ENCODE assay signal across 12 cellular contexts in genomic region chr2:41870948-41871522, GRCh38.
DNase-seq lines count a peak whose midpoint lies in the region; TF ChIP-seq lines count a peak whose summit lies in the region.
"Had no signal": no experiment of that assay in that cellular context is flagged by ENCODE, and none has a peak within 500 bp of the region (broad histone marks: within the 10 kb centered on the region; RNA-seq: fewer than 3 reads in every experiment).

No MANE protein-coding gene starts in this region.

- TF ChIP-seq CTCF in H9 (conservative IDR thresholded peaks at IDR 0.05): peak; percentile 65
- TF ChIP-seq CTCF in cardiac fibroblast (IDR thresholded peaks at IDR 0.05; ENCODE audit: low read depth, low read length): peak; percentile 33
- peak; percentile 30 for TF ChIP-seq CTCF in smooth muscle cell (IDR thresholded peaks at IDR 0.05; ENCODE audit: borderline replicate concordance, insufficient read depth, poor library complexity, severe bottlenecking)

- no peak overlapping the region for H4K8ac ChIP-seq in H9 (replicated peaks; ENCODE audit: insufficient read length, low read depth, low read length)

- H3K79me2 ChIP-seq in H9 (ENCODE audit: insufficient read depth, low read length): no peaks in the 10 kb centered on the region
- no peaks in the 10 kb centered on the region for H3K79me2 ChIP-seq in smooth muscle cell (ENCODE audit: low read depth)

- H3K27me3 ChIP-seq in H9 (ENCODE audit: insufficient read depth, low read length): no peaks in the 10 kb centered on the region
- no peaks in the 10 kb centered on the region for H3K27me3 ChIP-seq in smooth muscle cell (ENCODE audit: low read depth)
- H3K27me3 ChIP-seq: pancreas had no signal

- no peak overlapping the region for H2AFZ ChIP-seq in H9 (ENCODE audit: low read length)
- H2AFZ ChIP-seq in smooth muscle cell (ENCODE audit: low read depth): no peak overlapping the region

- H3K9ac ChIP-seq in H9 (ENCODE audit: extremely low read depth, insufficient read length, low read length) (no peak overlapping the region), smooth muscle cell (ENCODE audit: low read depth) (no peak overlapping the region)

- no peak overlapping the region for H2BK20ac ChIP-seq in H9 (ENCODE audit: low read depth, low read length, poor library complexity, severe bottlenecking)

- H3F3A ChIP-seq in smooth muscle cell (ENCODE audit: low read depth): peaks cover 6% of the 10 kb centered on the region

- no peak overlapping the region for H3K56ac ChIP-seq in H9 (ENCODE audit: insufficient read length, low read depth, low read length)

- no peaks in the 10 kb centered on the region for H3K9me3 Mint-ChIP-seq in H9

- H3K4me3 ChIP-seq in cardiac fibroblast (replicated peaks in 1 of 2; ENCODE audit: low read depth in 2 of 2, low read length in 2 of 2) (no peak overlapping the region), smooth muscle cell (no peak overlapping the region)
- H3K4me3 ChIP-seq: pancreas had no signal

- no peak overlapping the region for H3K4ac ChIP-seq in H9 (ENCODE audit: low read depth, low read length)

- H3K18ac ChIP-seq in H9 (ENCODE audit: insufficient read length, low read depth, low read length): no peak overlapping the region

- H4K20me1 ChIP-seq in H9 (ENCODE audit: control insufficient read depth, insufficient read depth, insufficient read length) (no peaks in the 10 kb centered on the region), smooth muscle cell (ENCODE audit: low read depth) (no peaks in the 10 kb centered on the region)

- H3K36me3 Mint-ChIP-seq in H9 (ENCODE audit: insufficient read depth in 1 of 3, low read depth in 3 of 3): no peaks in the 10 kb centered on the region
- H3K36me3 Mint-ChIP-seq: activated naive CD8-positive, alpha-beta T cell had no signal

- H3K14ac ChIP-seq in H9 (ENCODE audit: insufficient read depth, low read length): no peak overlapping the region; the same call in 1 of the 2 replicates

- no peaks in the 10 kb centered on the region for H3K9me3 ChIP-seq in H9 (ENCODE audit: control insufficient read depth, low read depth, low read length)
- no peaks in the 10 kb centered on the region for H3K9me3 ChIP-seq in smooth muscle cell (replicated peaks; ENCODE audit: low read depth)
- H3K9me3 ChIP-seq: pancreas had no signal

- H3K4me1 ChIP-seq in H9 (ENCODE audit: insufficient read depth, low read length) (peaks cover 2% of the 10 kb centered on the region; the same call in 1 of the 2 replicates), smooth muscle cell (ENCODE audit: low read depth) (no peaks in the 10 kb centered on the region)
- H3K4me1 ChIP-seq: pancreas had no signal

- no peak overlapping the region for H2BK5ac ChIP-seq in H9 (ENCODE audit: insufficient read length, low read length)

- H3K27ac ChIP-seq in H9 (ENCODE audit: insufficient read length, low read depth, low read length) (no peak overlapping the region), smooth muscle cell (ENCODE audit: low read depth) (no peak overlapping the region), caudate nucleus (ENCODE audit: low read depth, low read length) (no peak overlapping the region)
- H3K27ac ChIP-seq: pancreas had no signal

- no peak overlapping the region for H3K4me2 ChIP-seq in H9 (ENCODE audit: insufficient read depth, insufficient read length, low read length)
- peak overlapping the region; percentile 36 for H3K4me2 ChIP-seq in smooth muscle cell

- no peak overlapping the region for H2BK120ac ChIP-seq in H9 (ENCODE audit: low read depth, low read length, poor library complexity, severe bottlenecking)

- H2BK15ac ChIP-seq in H9 (ENCODE audit: low read depth, low read length): no peak overlapping the region

- H4K91ac ChIP-seq in H9 (ENCODE audit: insufficient read length, low read depth, low read length): no peak overlapping the region

- no peak overlapping the region for H3T11ph ChIP-seq in H9 (ENCODE audit: low read length)

- H2AK5ac ChIP-seq in H9 (ENCODE audit: insufficient read length, low read length): no peak overlapping the region

- H3K27ac Mint-ChIP-seq in H9: no peak overlapping the region; a peak in 1 of 7 replicates
- H3K27ac Mint-ChIP-seq: activated naive CD8-positive, alpha-beta T cell had no signal

- no peak overlapping the region for H3K23ac ChIP-seq in H9 (ENCODE audit: insufficient read length, low read depth, low read length)

- peaks cover 26 to 33% of the 10 kb centered on the region in 2 experiments for H3K4me1 Mint-ChIP-seq in H9

- no peak overlapping the region for H2BK12ac ChIP-seq in H9 (ENCODE audit: insufficient read length, low read depth, low read length)

- H4K5ac ChIP-seq in H9 (ENCODE audit: insufficient read length, low read depth, low read length): no peak overlapping the region

- H3K23me2 ChIP-seq in H9 (ENCODE audit: insufficient read length, low read depth, low read length, poor library complexity, severe bottlenecking): no peaks in the 10 kb centered on the region

- H3K36me3 ChIP-seq in smooth muscle cell (ENCODE audit: low read depth): no peaks in the 10 kb centered on the region
- H3K36me3 ChIP-seq: pancreas had no signal

- WGBS in H9 (ENCODE audit: extremely low coverage, insufficient read length, low lambda C conversion rate): no CpG with 5 or more reads among the region's 9 CpGs
- WGBS in smooth muscle cell (ENCODE audit: low lambda C conversion rate): 12% methylated on average over 9 of the region's 9 CpGs

- DNase-seq in H9 (peak; percentile 76), cardiac fibroblast (ENCODE audit: low read depth in 2 of 2) (peak in 1 of 2 donors; percentile 52), iPS DF 4.7 (ENCODE audit: extremely low read depth, low spot score) (peak; percentile 38), smooth muscle cell (lab: John Stamatoyannopoulos, UW; ENCODE audit: unreplicated experiment) (no peak), hepatic stellate cell (ENCODE audit: low spot score) (no peak), caudate nucleus (lab: John Stamatoyannopoulos, UW) (no peak)
- no peak for DNase-seq in activated naive CD4-positive, alpha-beta T cell treated with Interleukin-2 at 50 U/mL for 16 hours
- DNase-seq in activated effector memory CD4-positive, alpha-beta T cell treated with anti-CD3 and anti-CD28 coated beads, Interleukin-2, amount 50 U/mL, for 16 hours: no peak
- DNase-seq: NCI-H446, pancreas, SW 1271 had no signal

- H3K4me3 Mint-ChIP-seq in H9: no peak overlapping the region
- H3K4me3 Mint-ChIP-seq: activated naive CD8-positive, alpha-beta T cell had no signal

- no peaks in the 10 kb centered on the region for H3K79me1 ChIP-seq in H9 (ENCODE audit: insufficient read depth, low read depth, low read length, poor library complexity, severe bottlenecking)

- peaks cover 7% of the 10 kb centered on the region for H3K27me3 Mint-ChIP-seq in H9 (ENCODE audit: low read depth)
- H3K27me3 Mint-ChIP-seq: activated naive CD8-positive, alpha-beta T cell had no signal

Comparison
In these comparisons a context has a peak if more than half of its experiments do, and no peak if none do; other contexts are left out.
1. DNase-seq: peak in H9 (single experiment) and iPS DF 4.7 (single experiment); none in smooth muscle cell (single experiment), activated naive CD4-positive, alpha-beta T cell treated with Interleukin-2 at 50 U/mL for 16 hours (single experiment), activated effector memory CD4-positive, alpha-beta T cell treated with anti-CD3 and anti-CD28 coated beads, Interleukin-2, amount 50 U/mL, for 16 hours (single experiment), hepatic stellate cell (single experiment) and caudate nucleus (0 of 61).
2. Peak in every context shown above with its lines, with median percentiles within 50 percentile points of each other: CTCF ChIP-seq.